In genomic region chr7:16071246-16071857, GRCh38 we compare ENCODE assay signal across 8 cellular contexts.
A peak's percentile ranks its signal among the peaks of the same experiment; 100 is the strongest.
DNase-seq lines count a peak whose midpoint lies in the region; ATAC-seq and TF ChIP-seq lines count a peak whose summit lies in the region.

No MANE protein-coding gene starts in this region.

- no peak for TF ChIP-seq POLR2A in Peyer's patch (IDR thresholded peaks at IDR 0.05)

- H3K4me1 ChIP-seq in cardiac muscle cell (ENCODE audit: low read depth) (peaks cover 5% of the 10 kb centered on the region), Peyer's patch (no peaks in the 10 kb centered on the region), endocrine pancreas (ENCODE audit: control insufficient read depth, insufficient read depth, low read length) (no peaks in the 10 kb centered on the region)

- peak; percentile 76 to 80 for DNase-seq in cardiac muscle cell (ENCODE audit: low read depth in 1 of 2, low spot score in 1 of 2)
- no peak for DNase-seq in cardiac septum (ENCODE audit: low spot score)
- DNase-seq in HEK293T (ENCODE audit: extremely low spot score), result peak; percentile 53
- DNase-seq in M059J (ENCODE audit: low read depth), result peak; percentile 71
- DNase-seq in Peyer's patch, result no peak
- DNase-seq in myocyte (ENCODE audit: low read depth), result peak; percentile 82

- POLR2A ChIA-PET in HEK293T (lab: Yijun Ruan, JAX), result no interaction called here

- no peaks in the 10 kb centered on the region for H3K36me3 ChIP-seq in cardiac muscle cell
- H3K36me3 ChIP-seq in Peyer's patch, result no peaks in the 10 kb centered on the region
- no peaks in the 10 kb centered on the region for H3K36me3 ChIP-seq in endocrine pancreas (ENCODE audit: control insufficient read depth, insufficient read depth, low read length)

- H3K27ac ChIP-seq in cardiac muscle cell (no peak overlapping the region), Peyer's patch (no peak overlapping the region)

- H3K9ac ChIP-seq in endocrine pancreas (ENCODE audit: control insufficient read depth, insufficient read depth, low read length), result no peak overlapping the region

- H3K9me3 ChIP-seq in cardiac muscle cell (ENCODE audit: low read depth), result no peaks in the 10 kb centered on the region
- no peaks in the 10 kb centered on the region for H3K9me3 ChIP-seq in Peyer's patch
- no peaks in the 10 kb centered on the region for H3K9me3 ChIP-seq in endocrine pancreas (ENCODE audit: control insufficient read depth, low read length)

- intact Hi-C loops in cardiac septum (cut with DNase I), result loop anchor here (10.0 kb wide), 1 partner anchor 767 kb away; no protein-coding TSS in a partner anchor

- ATAC-seq in HG02840 (IDR thresholded peaks at IDR 0.05; ENCODE audit: low FRiP score, unreplicated experiment), result no peak

- TF ChIP-seq CTCF in cardiac muscle cell (IDR thresholded peaks at IDR 0.05; ENCODE audit: low read depth, low read length), result peak; percentile 61
- peak; percentile 43 to 92 (median 77) for TF ChIP-seq CTCF in Peyer's patch (IDR thresholded peaks at IDR 0.05)

- H3K4me3 ChIP-seq in cardiac muscle cell (no peak overlapping the region), Peyer's patch (no peak overlapping the region), endocrine pancreas (ENCODE audit: control insufficient read depth, insufficient read depth, low read length) (peak overlapping the region; percentile 29)

- H3K27me3 ChIP-seq in cardiac muscle cell, result no peaks in the 10 kb centered on the region
- H3K27me3 ChIP-seq in Peyer's patch, result no peaks in the 10 kb centered on the region
- H3K27me3 ChIP-seq in endocrine pancreas (ENCODE audit: control insufficient read depth, insufficient read depth, low read length), result no peaks in the 10 kb centered on the region

- CTCF ChIA-PET in HEK293T (lab: Yijun Ruan, JAX), result no interaction called here

TF ChIP-seq in HEK293T, 16 proteins besides CTCF, POLR2A, EP300 and RAD21:
- TF ChIP-seq NFRKB (IDR thresholded peaks at IDR 0.05) (no peak), ZNF384 (IDR thresholded peaks at IDR 0.05) (no peak), PKNOX1 (IDR thresholded peaks at IDR 0.05) (no peak), BHLHE40 (IDR thresholded peaks at IDR 0.05; ENCODE audit: borderline replicate concordance) (no peak), CTBP1 (IDR thresholded peaks at IDR 0.05; ENCODE audit: borderline replicate concordance) (no peak), ARNT (IDR thresholded peaks at IDR 0.05) (no peak), FOXA1 (IDR thresholded peaks at IDR 0.05) (no peak), ELF4 (IDR thresholded peaks at IDR 0.05) (no peak)

Comparison
In these comparisons a context has a peak if more than half of its experiments do, and no peak if none do; other contexts are left out.
1. DNase-seq: peak in cardiac muscle cell (2 of 2), HEK293T (single experiment), M059J (single experiment) and myocyte (single experiment); none in cardiac septum (single experiment) and Peyer's patch (0 of 3).